ENCODE assay signal across 8 cellular contexts in genomic region chr4:2792711-2793577, GRCh38. TPM values are rescaled to one million over a fixed set of nuclear protein-coding genes. Genes with fewer than 3 reads are reported as not detected.
DNase-seq lines count a peak whose midpoint lies in the region; ATAC-seq, FAIRE-seq and TF ChIP-seq lines count a peak whose summit lies in the region.

A gene with protein sequence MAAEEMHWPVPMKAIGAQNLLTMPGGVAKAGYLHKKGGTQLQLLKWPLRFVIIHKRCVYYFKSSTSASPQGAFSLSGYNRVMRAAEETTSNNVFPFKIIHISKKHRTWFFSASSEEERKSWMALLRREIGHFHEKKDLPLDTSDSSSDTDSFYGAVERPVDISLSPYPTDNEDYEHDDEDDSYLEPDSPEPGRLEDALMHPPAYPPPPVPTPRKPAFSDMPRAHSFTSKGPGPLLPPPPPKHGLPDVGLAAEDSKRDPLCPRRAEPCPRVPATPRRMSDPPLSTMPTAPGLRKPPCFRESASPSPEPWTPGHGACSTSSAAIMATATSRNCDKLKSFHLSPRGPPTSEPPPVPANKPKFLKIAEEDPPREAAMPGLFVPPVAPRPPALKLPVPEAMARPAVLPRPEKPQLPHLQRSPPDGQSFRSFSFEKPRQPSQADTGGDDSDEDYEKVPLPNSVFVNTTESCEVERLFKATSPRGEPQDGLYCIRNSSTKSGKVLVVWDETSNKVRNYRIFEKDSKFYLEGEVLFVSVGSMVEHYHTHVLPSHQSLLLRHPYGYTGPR (plus strand): TSS chr4:2793085. CDS start chr4:2820618, 27,533 bp downstream.

- TF ChIP-seq CTCF in GM12865 (IDR thresholded peaks at IDR 0.05; ENCODE audit: insufficient read depth, low read depth, low read length, missing control alignments) (no peak), KMS-11 (conservative IDR thresholded peaks at IDR 0.05; ENCODE audit: low read depth, low read length) (no peak), activated B cell treated with CpG ODN at 0.5 μM for 24 hours (IDR thresholded peaks at IDR 0.05) (no peak), dorsolateral prefrontal cortex (IDR thresholded peaks at IDR 0.05 in 54 of 56, conservative IDR thresholded peaks at IDR 0.05 in 2 of 56; ENCODE audit: low read depth in 1 of 56, partially characterized antibody in 56 of 56) (no peak), liver (IDR thresholded peaks at IDR 0.05; ENCODE audit: low read depth, low read length, missing input control) (no peak)

- H3K36me3 ChIP-seq in KMS-11 (ENCODE audit: insufficient read depth) (no peaks in the 10 kb centered on the region), liver (ENCODE audit: control insufficient read depth in 4 of 4, insufficient read depth in 3 of 4, low read depth in 1 of 4, low read length in 3 of 4) (no peaks in the 10 kb centered on the region)

- H3K4me3 Mint-ChIP-seq in activated B cell treated with CpG ODN at 0.5 μM for 24 hours = peak within 1 kb of the TSS; percentile 87

- H3K4me1 ChIP-seq in KMS-11 (ENCODE audit: low read depth, poor library complexity, severe bottlenecking) (no peaks in the 10 kb centered on the region), liver (ENCODE audit: control insufficient read depth in 4 of 4, insufficient read depth in 4 of 4, low read length in 3 of 4) (peaks cover 55 to 86% (median 73%) of the 10 kb centered on the region in 4 donors)

- FAIRE-seq in GM19239 (lab: Jason Lieb, UNC) = no peak

- peaks cover 82% of the 10 kb centered on the region for H3K4me1 Mint-ChIP-seq in activated B cell treated with CpG ODN at 0.5 μM for 24 hours

- H3K4me3 ChIP-seq in GM12865 (ENCODE audit: low read depth, low read length) = peak within 1 kb of the TSS; percentile 56
- no peak within 1 kb of the TSS for H3K4me3 ChIP-seq in KMS-11 (IDR thresholded peaks at IDR 0.05; ENCODE audit: insufficient read depth, low read depth, low read length)
- H3K4me3 ChIP-seq in dorsolateral prefrontal cortex = peak within 1 kb of the TSS; percentile 45 to 76 (median 63)
- peak within 1 kb of the TSS; percentile 75 to 80 (median 79) for H3K4me3 ChIP-seq in liver (ENCODE audit: low read depth in 1 of 3, low read length in 3 of 3)

- peak within 1 kb of the TSS; percentile 24 for H3K27ac Mint-ChIP-seq in activated B cell treated with CpG ODN at 0.5 μM for 24 hours

- H3K79me2 ChIP-seq in KMS-11 (ENCODE audit: insufficient read depth, low read depth) = no peaks in the 10 kb centered on the region

- intact Hi-C loops in activated B cell treated with CpG ODN at 0.5 μM for 24 hours (cut with micrococcal nuclease) = no loop called here
- intact Hi-C loops in dorsolateral prefrontal cortex (cut with DNase I) = no loop called here

- ATAC-seq in activated B cell treated with CpG ODN at 0.5 μM for 24 hours (ENCODE audit: low read depth) = peak; percentile 79
- ATAC-seq in HG03469 (IDR thresholded peaks at IDR 0.05; ENCODE audit: unreplicated experiment) = no peak

- H4K20me1 ChIP-seq in KMS-11 (ENCODE audit: insufficient read depth) = no peaks in the 10 kb centered on the region

- WGBS in liver = 5% methylated on average over 103 of the region's 103 CpGs

- no peaks in the 10 kb centered on the region for H3K27me3 Mint-ChIP-seq in activated B cell treated with CpG ODN at 0.5 μM for 24 hours

- no peak within 1 kb of the TSS for H3K9ac ChIP-seq in KMS-11
- H3K9ac ChIP-seq in liver (ENCODE audit: low read depth in 1 of 2, low read length in 2 of 2) = peak within 1 kb of the TSS; percentile 36 to 88

- POLR2A ChIA-PET in activated B cell treated with CpG ODN at 0.5 μM for 24 hours (lab: Charles Lee) = interaction anchor here (0.5 to 1.0 kb wide), 4 partner anchors 10 to 145 kb away, joined by 3 read pairs; no protein-coding TSS in a partner anchor

- H3K9me3 Mint-ChIP-seq in activated B cell treated with CpG ODN at 0.5 μM for 24 hours = no peaks in the 10 kb centered on the region

- H3K36me3 Mint-ChIP-seq in activated B cell treated with CpG ODN at 0.5 μM for 24 hours (ENCODE audit: low read depth) = no peaks in the 10 kb centered on the region

- H3K9me3 ChIP-seq in liver (ENCODE audit: control insufficient read depth in 4 of 4, low read length in 3 of 4) = no peaks in the 10 kb centered on the region

- peak; percentile 72 for DNase-seq in GM12865 (ENCODE audit: low read depth)
- peak; percentile 69 for DNase-seq in activated B cell treated with CpG ODN at 0.5 μM for 24 hours
- DNase-seq in dorsolateral prefrontal cortex = peak in 7 of 10 donors; percentile 31 to 66 (median 49)
- peak in 2 of 3 donors; percentile 47 to 73 for DNase-seq in stimulated activated CD4-positive, alpha-beta T cell treated with anti-CD3 and anti-CD28 coated beads, TNF-alpha, amount 100 ng/mL, for 48 hours (ENCODE audit: low read depth in 3 of 3)
- no peak for DNase-seq in GM19239 (ENCODE audit: insufficient read length, low spot score)

- H3K4me2 ChIP-seq in KMS-11 = peak within 1 kb of the TSS; percentile 25; the same call in 1 of the 2 replicates

- TF ChIP-seq RAD21 in liver (IDR thresholded peaks at IDR 0.05) = no peak

- no peak within 1 kb of the TSS for H3K27ac ChIP-seq in KMS-11
- H3K27ac ChIP-seq in dorsolateral prefrontal cortex = peak within 1 kb of the TSS in 45 of 59 donors; percentile 6 to 86 (median 52)
- H3K27ac ChIP-seq in liver (ENCODE audit: low read depth in 1 of 2, low read length in 2 of 2) = peak within 1 kb of the TSS; percentile 90 to 96

- H2AFZ ChIP-seq in KMS-11 (ENCODE audit: low read depth) = no peak within 1 kb of the TSS; the same call in 1 of the 2 replicates

- H3K27me3 ChIP-seq in KMS-11 (ENCODE audit: insufficient read depth, low read depth) = no peaks in the 10 kb centered on the region
- no peaks in the 10 kb centered on the region for H3K27me3 ChIP-seq in dorsolateral prefrontal cortex
- no peaks in the 10 kb centered on the region for H3K27me3 ChIP-seq in liver (ENCODE audit: control insufficient read depth in 4 of 4, insufficient read depth in 4 of 4, low read length in 3 of 4)

- CTCF ChIA-PET in activated B cell treated with CpG ODN at 0.5 μM for 24 hours (lab: Charles Lee) = no interaction called here

TF ChIP-seq in liver, 16 proteins besides CTCF, POLR2A, EP300 and RAD21:
- TF ChIP-seq RXRA (IDR thresholded peaks at IDR 0.05) = no peak
- no peak for TF ChIP-seq JUND (IDR thresholded peaks at IDR 0.05)
- no peak for TF ChIP-seq FOXA2 (IDR thresholded peaks at IDR 0.05)
- no peak for TF ChIP-seq HNF4A (conservative IDR thresholded peaks at IDR 0.05)
- TF ChIP-seq NR2F2 (IDR thresholded peaks at IDR 0.05) = no peak
- TF ChIP-seq TAF1 (conservative IDR thresholded peaks at IDR 0.05) = no peak
- no peak for TF ChIP-seq HNF4G (IDR thresholded peaks at IDR 0.05)
- TF ChIP-seq REST (IDR thresholded peaks at IDR 0.05) = no peak
- TF ChIP-seq, protein P1, sequence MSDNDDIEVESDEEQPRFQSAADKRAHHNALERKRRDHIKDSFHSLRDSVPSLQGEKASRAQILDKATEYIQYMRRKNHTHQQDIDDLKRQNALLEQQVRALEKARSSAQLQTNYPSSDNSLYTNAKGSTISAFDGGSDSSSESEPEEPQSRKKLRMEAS (IDR thresholded peaks at IDR 0.05) = no peak
- TF ChIP-seq SP1 (IDR thresholded peaks at IDR 0.05) = no peak
TF ChIP-seq in liver: peak in this region for 0.

RNA-seq across cellular contexts. Expression of the gene that starts here (rescaled TPM):
- total RNA-seq in activated B cell treated with CpG ODN at 0.5 μM for 24 hours (40.4 and 43.2 TPM in 2 replicates), dorsolateral prefrontal cortex (10 to 100 TPM; 15.0 to 67.4 (median 33.4) TPM), liver (10 to 100 TPM; 17.9 to 80.2 TPM)
- 10 to 100 TPM; 22.6 to 54.4 TPM for polyA plus RNA-seq in liver
